8 cellular contexts compared by ENCODE assay signal in genomic region chr21:26846036-26846931, GRCh38. TPM values are rescaled to one million over a fixed set of nuclear protein-coding genes. Genes with fewer than 3 reads are reported as not detected.
DNase-seq lines count a peak whose midpoint lies in the region; ATAC-seq and TF ChIP-seq lines count a peak whose summit lies in the region.

No MANE protein-coding gene starts in this region.

- H3K4me2 ChIP-seq in OCI-LY7 (ENCODE audit: low read length) = no peak overlapping the region

- intact Hi-C loops in activated CD8-positive, alpha-beta T cell treated with anti-CD3 and anti-CD28 coated beads for 36 hours (cut with micrococcal nuclease) = loop anchor here (5.0 kb wide), 1 partner anchor 1901 kb away; no protein-coding TSS in a partner anchor
- intact Hi-C loops in uterus (cut with DNase I; ENCODE audit: low total_unique reads) (loop anchor here (10.0 kb wide), 1 partner anchor 1899 kb away; no protein-coding TSS in a partner anchor), OCI-LY7 (cut with micrococcal nuclease; ENCODE audit: unreplicated experiment) (no loop called here)

- H3K27me3 ChIP-seq in muscle layer of colon (ENCODE audit: control insufficient read depth in 1 of 2, insufficient read depth in 2 of 2, low read length in 2 of 2) (no peaks in the 10 kb centered on the region), uterus (no peaks in the 10 kb centered on the region)

- no peaks in the 10 kb centered on the region for H3K79me2 ChIP-seq in OCI-LY7 (ENCODE audit: insufficient read depth, low read depth, low read length)

- CTCF ChIA-PET in HEK293T (lab: Yijun Ruan, JAX) (interaction anchor here (0.6 to 1.5 kb wide), 4 partner anchors 9 to 854 kb away, joined by 3 to 7 read pairs (median 5); no protein-coding TSS in a partner anchor), OCI-LY7 (lab: Charles Lee; ENCODE audit: unreplicated experiment) (no interaction called here)
- CTCF ChIA-PET in activated CD8-positive, alpha-beta T cell treated with anti-CD3 and anti-CD28 coated beads for 36 hours (lab: Charles Lee) = interaction anchor here (1.7 to 2.0 kb wide), 2 partner anchors 854 to 1899 kb away, joined by 5 to 8 read pairs; no protein-coding TSS in a partner anchor

- H3K4me3 ChIP-seq in fibroblast of the aortic adventitia (ENCODE audit: low read depth, low read length) (peak overlapping the region; percentile 99), muscle layer of colon (ENCODE audit: low read depth in 1 of 2, low read length in 2 of 2) (peak overlapping the region; percentile 85 to 89), uterus (peak overlapping the region; percentile 69 to 89), OCI-LY7 (ENCODE audit: low read depth, low read length, poor library complexity, severe bottlenecking) (no peak overlapping the region)

- H3K9me2 ChIP-seq in OCI-LY7 (ENCODE audit: insufficient read depth, low read length) = no peaks in the 10 kb centered on the region

- no peak overlapping the region for H3K27ac Mint-ChIP-seq in activated CD8-positive, alpha-beta T cell treated with anti-CD3 and anti-CD28 coated beads for 36 hours

- peak; percentile 83 to 92 for TF ChIP-seq POLR2A in uterus (IDR thresholded peaks at IDR 0.05)

- H3K27ac ChIP-seq in muscle layer of colon (ENCODE audit: low read depth, low read length) (peak overlapping the region; percentile 88), uterus (peak overlapping the region; percentile 99), OCI-LY7 (ENCODE audit: low read depth, low read length, poor library complexity, severe bottlenecking) (no peak overlapping the region)

- no peaks in the 10 kb centered on the region for H3K9me3 ChIP-seq in muscle layer of colon (ENCODE audit: low read length)
- H3K9me3 ChIP-seq in uterus = no peaks in the 10 kb centered on the region
- H3K9me3 ChIP-seq in OCI-LY7 (ENCODE audit: low read length) = no peaks in the 10 kb centered on the region

- no TSS peak for BruUV-seq in OCI-LY7 (replicated peaks; lab: Mats Ljungman, UMichigan)

- peaks cover 30% of the 10 kb centered on the region for H3K4me1 Mint-ChIP-seq in activated CD8-positive, alpha-beta T cell treated with anti-CD3 and anti-CD28 coated beads for 36 hours (ENCODE audit: low read depth)

- H3K9ac ChIP-seq in muscle layer of colon (ENCODE audit: low read length) = peak overlapping the region; percentile 74

- ATAC-seq in activated CD8-positive, alpha-beta T cell treated with anti-CD3 and anti-CD28 coated beads for 36 hours = no peak
- no peak for ATAC-seq in GM21786 (IDR thresholded peaks at IDR 0.05; ENCODE audit: unreplicated experiment)

- DNase-seq in AG08395 (ENCODE audit: low spot score) = peak; percentile 70
- DNase-seq in HEK293T (ENCODE audit: extremely low spot score) = peak; percentile 49
- peak; percentile 24 for DNase-seq in activated CD8-positive, alpha-beta T cell treated with anti-CD3 and anti-CD28 coated beads for 36 hours
- DNase-seq in fibroblast of the aortic adventitia (ENCODE audit: low read depth) = peak; percentile 85
- DNase-seq in uterus = peak; percentile 91 to 92
- DNase-seq in OCI-LY7 (ENCODE audit: low spot score) = no peak

- POLR2A ChIA-PET in HEK293T (lab: Yijun Ruan, JAX) = interaction anchor here (0.6 to 2.5 kb wide), 9 partner anchors 9 to 121 kb away, joined by 3 to 10 read pairs (median 3); partner anchors contain the start of gene ADAMTS5
- POLR2A ChIA-PET in activated CD8-positive, alpha-beta T cell treated with anti-CD3 and anti-CD28 coated beads for 36 hours (lab: Charles Lee) = no interaction called here
- POLR2A ChIA-PET in OCI-LY7 (lab: Charles Lee) = interaction anchor here (0.6 kb wide), 1 partner anchor 34 kb away, joined by 4 read pairs; no protein-coding TSS in a partner anchor

- no peaks in the 10 kb centered on the region for H3K9me3 Mint-ChIP-seq in activated CD8-positive, alpha-beta T cell treated with anti-CD3 and anti-CD28 coated beads for 36 hours

- H2AFZ ChIP-seq in OCI-LY7 (ENCODE audit: low read length) = no peak overlapping the region

- H3K36me3 ChIP-seq in muscle layer of colon (ENCODE audit: insufficient read depth, low read length) = peaks cover 11% of the 10 kb centered on the region
- no peaks in the 10 kb centered on the region for H3K36me3 ChIP-seq in uterus
- no peaks in the 10 kb centered on the region for H3K36me3 ChIP-seq in OCI-LY7 (ENCODE audit: insufficient read depth, low read length)

- peak overlapping the region; percentile 55 for H3K4me3 Mint-ChIP-seq in activated CD8-positive, alpha-beta T cell treated with anti-CD3 and anti-CD28 coated beads for 36 hours

- no peak for TF ChIP-seq CTCF in activated CD8-positive, alpha-beta T cell treated with anti-CD3 and anti-CD28 coated beads for 36 hours (IDR thresholded peaks at IDR 0.05)
- TF ChIP-seq CTCF in fibroblast of the aortic adventitia (IDR thresholded peaks at IDR 0.05; ENCODE audit: insufficient read depth, low read length) (peak; percentile 30), uterus (IDR thresholded peaks at IDR 0.05) (peak in 2 of 4 experiments; percentile 26 to 34), OCI-LY7 (conservative IDR thresholded peaks at IDR 0.05; ENCODE audit: low read length) (no peak)

- peaks cover 13% of the 10 kb centered on the region for H3K4me1 ChIP-seq in muscle layer of colon (ENCODE audit: insufficient read depth, low read length)
- H3K4me1 ChIP-seq in uterus = no peaks in the 10 kb centered on the region
- H3K4me1 ChIP-seq in OCI-LY7 (ENCODE audit: insufficient read depth, low read length, poor library complexity, severe bottlenecking) = no peaks in the 10 kb centered on the region

- no peaks in the 10 kb centered on the region for H4K20me1 ChIP-seq in OCI-LY7 (ENCODE audit: insufficient read depth, low read length)

- peaks cover 56% of the 10 kb centered on the region for H3K27me3 Mint-ChIP-seq in activated CD8-positive, alpha-beta T cell treated with anti-CD3 and anti-CD28 coated beads for 36 hours

- H3K36me3 Mint-ChIP-seq in activated CD8-positive, alpha-beta T cell treated with anti-CD3 and anti-CD28 coated beads for 36 hours (ENCODE audit: low read depth) = no peaks in the 10 kb centered on the region

TF ChIP-seq in HEK293T, 16 proteins besides CTCF, POLR2A, EP300 and RAD21:
- TF ChIP-seq SUZ12 (IDR thresholded peaks at IDR 0.05) = no peak
- no peak for TF ChIP-seq ZNF384 (IDR thresholded peaks at IDR 0.05)
- TF ChIP-seq L3MBTL2 (conservative IDR thresholded peaks at IDR 0.05) = peak; percentile 43; the same call in 1 of the 2 replicates
- TF ChIP-seq ELF4 (IDR thresholded peaks at IDR 0.05) = peak; percentile 26; the same call in 1 of the 2 replicates

RNA-seq across cellular contexts. Expression of gene ADAMTS1, which starts 1.1 kb away (rescaled TPM):
- under 1 TPM in 1 of 2 experiments, not detected in 1; 0.20 TPM for total RNA-seq in activated CD8-positive, alpha-beta T cell treated with anti-CD3 and anti-CD28 coated beads for 36 hours
- total RNA-seq in fibroblast of the aortic adventitia (ENCODE audit: low replicate concordance) = 284 and 390 TPM in 2 replicates
- total RNA-seq in uterus = 100 to 1,000 TPM in 3 of 4 donors, 10 to 100 TPM in 1; 96.8 to 210 (median 164) TPM
- not detected in 2 replicates for total RNA-seq in OCI-LY7 (2014; rRNA removed; shearing (Covaris generic))
- not detected in 2 replicates for total RNA-seq in OCI-LY7 (2022)

Comparison
In these comparisons a context has a peak if more than half of its experiments do, and no peak if none do; other contexts are left out.
1. RNA of gene ADAMTS1, which starts 1.1 kb away (total RNA-seq): 284 to 390 TPM in fibroblast of the aortic adventitia and 96.8 to 210 TPM in uterus; 0.20 TPM in activated CD8-positive, alpha-beta T cell treated with anti-CD3 and anti-CD28 coated beads for 36 hours and not detected in OCI-LY7; every median in the first group is over 10 times any median in the second.